25 cellular contexts compared by ENCODE assay signal in the genomic region with DNA sequence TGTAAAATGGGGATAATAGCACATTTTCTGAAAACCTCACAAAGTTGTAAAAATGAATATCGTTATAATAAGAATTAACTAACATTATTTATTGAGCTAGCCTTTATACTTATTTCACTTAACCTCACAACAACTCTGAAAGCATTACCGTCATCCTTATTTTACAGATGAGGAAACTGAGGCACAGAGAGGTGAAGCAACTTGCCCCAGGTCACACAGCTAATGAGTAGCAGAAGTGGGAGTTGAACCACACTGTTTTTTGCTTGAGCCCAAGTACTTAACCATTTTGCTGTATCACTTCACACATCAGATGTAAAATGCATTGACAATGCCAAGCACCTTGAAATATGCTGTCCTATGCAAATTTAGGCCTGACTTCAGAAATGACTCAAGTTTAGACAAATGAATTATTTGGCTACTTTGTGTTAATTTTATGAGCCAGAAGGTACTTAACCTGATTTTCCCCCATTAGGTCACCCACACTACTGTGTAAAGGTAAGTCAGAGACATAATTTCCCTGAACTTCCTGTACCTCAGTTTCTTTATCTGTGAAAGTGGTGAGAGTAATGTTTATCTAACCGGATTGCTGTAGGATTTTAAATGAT. TPM values are rescaled to one million over a fixed set of nuclear protein-coding genes. Genes with fewer than 3 reads are reported as not detected.
DNase-seq lines count a peak whose midpoint lies in the region; ATAC-seq, FAIRE-seq and TF ChIP-seq lines count a peak whose summit lies in the region.
"Had no signal": no experiment of that assay in that cellular context is flagged by ENCODE, and none has a peak within 500 bp of the region (broad histone marks: within the 10 kb centered on the region; RNA-seq: fewer than 3 reads in every experiment).

No MANE protein-coding gene starts in this region.

- no peaks in the 10 kb centered on the region for H3K9me3 Mint-ChIP-seq in T-helper 2 cell treated with Interferon-gamma antibody and Interleukin-4, amounts not matched to agents 5 μg/mL and 100 μg/mL, for 36 hours
- H3K9me3 Mint-ChIP-seq in astrocyte (ENCODE audit: unreplicated experiment) = peaks cover 2% of the 10 kb centered on the region
- H3K9me3 Mint-ChIP-seq: type B pancreatic cell had no signal

- no peaks in the 10 kb centered on the region for H3K27me3 Mint-ChIP-seq in T-helper 2 cell treated with Interferon-gamma antibody and Interleukin-4, amounts not matched to agents 5 μg/mL and 100 μg/mL, for 36 hours (ENCODE audit: low read depth)
- peaks cover 2% of the 10 kb centered on the region for H3K27me3 Mint-ChIP-seq in astrocyte (ENCODE audit: low read depth, unreplicated experiment)
- H3K27me3 Mint-ChIP-seq: type B pancreatic cell had no signal

- H3K4me1 Mint-ChIP-seq in T-helper 2 cell treated with Interferon-gamma antibody and Interleukin-4, amounts not matched to agents 5 μg/mL and 100 μg/mL, for 36 hours (ENCODE audit: low read depth) = peaks cover 75% of the 10 kb centered on the region
- H3K4me1 Mint-ChIP-seq in astrocyte (ENCODE audit: low read depth, unreplicated experiment) = no peaks in the 10 kb centered on the region

- no peaks in the 10 kb centered on the region for H4K20me1 ChIP-seq in astrocyte (ENCODE audit: insufficient read depth, low read length)

- H3K36me3 ChIP-seq in astrocyte (ENCODE audit: insufficient read depth, low read length) (no peaks in the 10 kb centered on the region), esophagus squamous epithelium (peaks cover 0 to 27% (median 0%) of the 10 kb centered on the region in 3 donors)
- H3K36me3 ChIP-seq: colonic mucosa had no signal

- no peak overlapping the region for H3K9ac ChIP-seq in astrocyte (ENCODE audit: low read length)
- H3K9ac ChIP-seq: SK-N-SH had no signal

- peak overlapping the region; percentile 7 for H3K27ac Mint-ChIP-seq in T-helper 2 cell treated with Interferon-gamma antibody and Interleukin-4, amounts not matched to agents 5 μg/mL and 100 μg/mL, for 36 hours
- no peak overlapping the region for H3K27ac Mint-ChIP-seq in astrocyte (ENCODE audit: unreplicated experiment)
- H3K27ac Mint-ChIP-seq: type B pancreatic cell had no signal

- WGBS in esophagus squamous epithelium, 2 donors = 79 to 97% methylated on average over 3 of the region's 3 CpGs

- TF ChIP-seq CTCF in astrocyte (IDR thresholded peaks at IDR 0.05; ENCODE audit: insufficient read depth, low read depth, low read length) (no peak), esophagus squamous epithelium (IDR thresholded peaks at IDR 0.05) (no peak)

- FAIRE-seq in astrocyte (lab: Jason Lieb, UNC) = peak; percentile 87
- FAIRE-seq: islet of Langerhans had no signal

- no peak for TF ChIP-seq POLR2A in esophagus squamous epithelium (IDR thresholded peaks at IDR 0.05)

- no peaks in the 10 kb centered on the region for H3K79me2 ChIP-seq in astrocyte (ENCODE audit: insufficient read depth, low read length)

- peaks cover 80% of the 10 kb centered on the region for H3K36me3 Mint-ChIP-seq in T-helper 2 cell treated with Interferon-gamma antibody and Interleukin-4, amounts not matched to agents 5 μg/mL and 100 μg/mL, for 36 hours (ENCODE audit: low read depth)
- peaks cover 5% of the 10 kb centered on the region for H3K36me3 Mint-ChIP-seq in astrocyte (ENCODE audit: low read depth, unreplicated experiment)
- H3K36me3 Mint-ChIP-seq: type B pancreatic cell had no signal

- no peaks in the 10 kb centered on the region for H3K9me3 ChIP-seq in astrocyte (ENCODE audit: insufficient read depth, low read depth, low read length)
- H3K9me3 ChIP-seq in esophagus squamous epithelium = no peaks in the 10 kb centered on the region
- H3K9me3 ChIP-seq: colonic mucosa, SK-N-SH had no signal

- ATAC-seq in GM18861 (IDR thresholded peaks at IDR 0.05; ENCODE audit: unreplicated experiment) (peak; percentile 41), HG02973 (IDR thresholded peaks at IDR 0.05; ENCODE audit: unreplicated experiment) (peak; percentile 37), HG02571 (IDR thresholded peaks at IDR 0.05; ENCODE audit: unreplicated experiment) (no peak)
- ATAC-seq: sciatic nerve had no signal

- no peak for DNase-seq in T-helper 2 cell treated with Interferon-gamma antibody and Interleukin-4, amounts not matched to agents 5 μg/mL and 100 μg/mL, for 36 hours (ENCODE audit: low spot score)
- DNase-seq in T-helper 2 cell = no peak
- no peak for DNase-seq in astrocyte (ENCODE audit: low read depth)
- DNase-seq in HK-2 (ENCODE audit: unreplicated experiment) = no peak
- DNase-seq in esophagus squamous epithelium (lab: John Stamatoyannopoulos, UW) = no peak
- DNase-seq: 8988T; activated T-cell treated with anti-CD3 and anti-CD28 coated beads for 4 hours; colonic mucosa; mesendoderm; NCI-H1436 treated with DMSO at 0.1 percent for 48 hours; NCI-H446; SK-N-SH; stimulated activated CD8-positive, alpha-beta memory T cell treated with anti-CD3 and anti-CD28 coated beads, Interleukin-4, amount 100 ng/mL, for 48 hours had no signal

- H3K27me3 ChIP-seq in astrocyte (ENCODE audit: insufficient read depth, low read length) (no peaks in the 10 kb centered on the region), esophagus squamous epithelium (no peaks in the 10 kb centered on the region)
- H3K27me3 ChIP-seq: colonic mucosa had no signal

- H3K27ac ChIP-seq in astrocyte (ENCODE audit: low read depth, low read length) = no peak overlapping the region
- no peak overlapping the region for H3K27ac ChIP-seq in esophagus squamous epithelium
- H3K27ac ChIP-seq: colonic mucosa, HL-60, VCaP had no signal

- H3K4me1 ChIP-seq in astrocyte (ENCODE audit: insufficient read depth, low read length) (no peaks in the 10 kb centered on the region), esophagus squamous epithelium (no peaks in the 10 kb centered on the region)
- H3K4me1 ChIP-seq: colonic mucosa had no signal

- no peak overlapping the region for H3K4me3 Mint-ChIP-seq in T-helper 2 cell treated with Interferon-gamma antibody and Interleukin-4, amounts not matched to agents 5 μg/mL and 100 μg/mL, for 36 hours
- no peak overlapping the region for H3K4me3 Mint-ChIP-seq in astrocyte (ENCODE audit: unreplicated experiment)
- H3K4me3 Mint-ChIP-seq: CD14-positive monocyte, type B pancreatic cell had no signal

- H3K4me3 ChIP-seq in astrocyte (ENCODE audit: insufficient read depth, low read depth, low read length) = no peak overlapping the region
- H3K4me3 ChIP-seq in esophagus squamous epithelium = no peak overlapping the region
- H3K4me3 ChIP-seq: colonic mucosa had no signal

- intact Hi-C loops in esophagus squamous epithelium (cut with DNase I) = no loop called here

- H3K4me2 ChIP-seq in astrocyte (ENCODE audit: low read length) = no peak overlapping the region
- H3K4me2 ChIP-seq: SK-N-SH had no signal

- no peak overlapping the region for H2AFZ ChIP-seq in astrocyte (ENCODE audit: low read depth, low read length)

RNA-seq across cellular contexts. Expression of a gene that starts 23.1 kb away (rescaled TPM):
- total RNA-seq in astrocyte (not detected in 2 replicates), esophagus squamous epithelium (under 1 TPM in 3 of 4 donors, not detected in 1; 0.13 to 0.67 (median 0.38) TPM)
- total RNA-seq: epithelial cell of proximal tubule, G401, LHCN-M2 had no signal
